ENCODE assay signal across 8 cellular contexts in genomic region chr1:145991799-145992412, GRCh38.
DNase-seq lines count a peak whose midpoint lies in the region; ATAC-seq and TF ChIP-seq lines count a peak whose summit lies in the region.

No MANE protein-coding gene starts in this region.

- peaks cover 44% of the 10 kb centered on the region for H3K36me3 Mint-ChIP-seq in memory B cell

- no peaks in the 10 kb centered on the region for H3K9me3 Mint-ChIP-seq in memory B cell

- TF ChIP-seq CTCF in tibial artery (IDR thresholded peaks at IDR 0.05) = no peak

- peak overlapping the region; percentile 85 to 90 for H3K27ac ChIP-seq in tibial artery

- H3K4me3 ChIP-seq in adipocyte (ENCODE audit: low read length) (peak overlapping the region; percentile 89), tibial artery (peak overlapping the region; percentile 68 to 77)

- no peaks in the 10 kb centered on the region for H3K9me3 ChIP-seq in adipocyte (ENCODE audit: control insufficient read depth, low read length)
- H3K9me3 ChIP-seq in tibial artery = no peaks in the 10 kb centered on the region

- peaks cover 43% of the 10 kb centered on the region for H3K4me1 Mint-ChIP-seq in memory B cell

- H3K27me3 Mint-ChIP-seq in memory B cell = no peaks in the 10 kb centered on the region

- DNase-seq in activated T-cell treated with anti-CD3 and anti-CD28 coated beads, Interleukin-2, amount 50 U/mL, for 1 hour = peak; percentile 18
- no peak for DNase-seq in activated T-cell treated with anti-CD3 and anti-CD28 coated beads for 4 hours
- DNase-seq in adipocyte (ENCODE audit: low read depth) = peak; percentile 56
- DNase-seq in memory B cell (ENCODE audit: low spot score in 2 of 2) = no peak
- DNase-seq in tibial artery = no peak
- DNase-seq in GDM1 (lab: John Stamatoyannopoulos, UW) = no peak
- DNase-seq in HK-2 (ENCODE audit: unreplicated experiment) = no peak
- no peak for DNase-seq in SKM-1 treated with dmso at 0.1 percent for 144 hours (lab: John Stamatoyannopoulos, UW; ENCODE audit: unreplicated experiment)

- H3K9ac ChIP-seq in adipocyte (ENCODE audit: low read length) = peak overlapping the region; percentile 95

- peaks cover 33% of the 10 kb centered on the region for H3K4me1 ChIP-seq in adipocyte (ENCODE audit: control insufficient read depth, insufficient read depth, low read length)
- H3K4me1 ChIP-seq in tibial artery = peaks cover 0 to 33% (median 21%) of the 10 kb centered on the region in 4 donors

- intact Hi-C loops in tibial artery (cut with DNase I; ENCODE audit: low total_unique reads) = no loop called here

- peak overlapping the region; percentile 77 for H3K27ac Mint-ChIP-seq in memory B cell

- no peak for ATAC-seq in memory B cell (ENCODE audit: low read depth)

- H3K27me3 ChIP-seq in adipocyte (replicated peaks; ENCODE audit: control insufficient read depth, insufficient read depth, low read length) (no peaks in the 10 kb centered on the region), tibial artery (no peaks in the 10 kb centered on the region)

- H3K36me3 ChIP-seq in adipocyte (ENCODE audit: control insufficient read depth, insufficient read depth, low read length, severe bottlenecking) = peaks cover 35% of the 10 kb centered on the region
- H3K36me3 ChIP-seq in tibial artery = peaks cover 31 to 38% (median 36%) of the 10 kb centered on the region in 3 donors

- H3K4me3 Mint-ChIP-seq in memory B cell = peak overlapping the region; percentile 95

Comparison
In these comparisons a context has a peak if more than half of its experiments do, and no peak if none do; other contexts are left out.
1. DNase-seq: peak in activated T-cell treated with anti-CD3 and anti-CD28 coated beads, Interleukin-2, amount 50 U/mL, for 1 hour (single experiment) and adipocyte (single experiment); none in activated T-cell treated with anti-CD3 and anti-CD28 coated beads for 4 hours (single experiment), memory B cell (0 of 2), tibial artery (0 of 2), GDM1 (single experiment), HK-2 (single experiment) and SKM-1 treated with dmso at 0.1 percent for 144 hours (single experiment).